Comparison of ENCODE assay signal across 27 cellular contexts in genomic region chr2:154394600-154394999, GRCh38.
DNase-seq lines count a peak whose midpoint lies in the region; ATAC-seq, FAIRE-seq and TF ChIP-seq lines count a peak whose summit lies in the region.
"Had no signal": no experiment of that assay in that cellular context is flagged by ENCODE, and none has a peak within 500 bp of the region (broad histone marks: within the 10 kb centered on the region; RNA-seq: fewer than 3 reads in every experiment).

No MANE protein-coding gene starts in this region.

- peak; percentile 67 for ATAC-seq in HepG2
- ATAC-seq: A549; CD8-positive, alpha-beta T cell had no signal

- TF ChIP-seq EP300 in HepG2 (IDR thresholded peaks at IDR 0.05; ENCODE audit: low read depth in 2 of 2, low read length in 2 of 2) (peak in 1 of 2 experiments; percentile 61; a peak in 1 of 4 replicates), HepG2 (CRISPR knock-in tag; IDR thresholded peaks at IDR 0.05; ENCODE audit: borderline replicate concordance) (no peak)

- no peak for TF ChIP-seq POLR2A in HepG2 (IDR thresholded peaks at IDR 0.05; ENCODE audit: insufficient read depth in 1 of 2, low read depth in 2 of 2, low read length in 2 of 2)

- DNase-seq in HepG2 (ENCODE audit: low spot score) (peak; percentile 9), NCI-H1092 (lab: John Stamatoyannopoulos, UW) (no peak)
- DNase-seq: 8988T; ACHN; AML-193; BE2C; C1 segment of cervical spinal cord; Caco-2; Calu3; CD4-positive, alpha-beta memory T cell; CD4-positive, alpha-beta T cell; CD4-positive, CD25-positive, alpha-beta regulatory T cell; CD8-positive, alpha-beta memory T cell; CD8-positive, alpha-beta T cell; COR-L47; DMS 273 treated with DMSO at 0.1 percent for 48 hours; DMS153; DMS53; DMS79; DMS79 treated with DMSO at 0.1 percent for 48 hours; DND-41; EL had no signal

- no peak overlapping the region for H3K9ac ChIP-seq in HepG2 (ENCODE audit: insufficient read depth, low read depth, low read length)
- H3K9ac ChIP-seq: BLaER1; BLaER1 treated with 17β-estradiol and CSF1 and Interleukin-3, amounts not matched to agents 10 nM and 100 nM had no signal

- TF ChIP-seq CTCF in HepG2 (CRISPR knock-in tag; IDR thresholded peaks at IDR 0.05), result no peak

- no peak overlapping the region for H3K27ac ChIP-seq in HepG2 (ENCODE audit: extremely low read length, insufficient read depth, low read length)
- H3K27ac ChIP-seq: 22Rv1; A549; BLaER1; BLaER1 treated with 17β-estradiol and CSF1 and Interleukin-3, amounts not matched to agents 10 nM and 100 nM; C4-2B had no signal

- TF ChIP-seq RAD21 in HepG2 (CRISPR knock-in tag; IDR thresholded peaks at IDR 0.05), result no peak

- 0 out of 2 replicates have a peak overlapping the region, but pooled peaks have one; percentile 10 for H3K4me2 ChIP-seq in HepG2 (ENCODE audit: low read depth, low read length)
- H3K4me2 ChIP-seq: A549; BLaER1; BLaER1 treated with 17β-estradiol and CSF1 and Interleukin-3, amounts not matched to agents 10 nM and 100 nM had no signal

- no peaks in the 10 kb centered on the region for H3K79me2 ChIP-seq in HepG2 (ENCODE audit: insufficient read depth, low read length)

- FAIRE-seq in HepG2 (lab: Jason Lieb, UNC), result no peak
- FAIRE-seq: A549 had no signal

- POLR2A ChIA-PET in HepG2 (lab: Yijun Ruan, JAX), result no interaction called here

- in situ Hi-C loops in HepG2 (cut with HindIII; ENCODE audit: extremely low pct_ligation_motif_present, low pct_unique_long_range_greater_than_20kb), result loop anchor here (25.0 kb wide), 1 partner anchor 1232 kb away; no protein-coding TSS in a partner anchor

- BruUV-seq in HepG2 (replicated peaks; lab: Mats Ljungman, UMichigan), result no TSS peak

- no peaks in the 10 kb centered on the region for H3K36me3 ChIP-seq in HepG2 (replicated peaks in 1 of 2; ENCODE audit: control insufficient read depth in 1 of 2, insufficient read depth in 2 of 2, low read length in 2 of 2)
- H3K36me3 ChIP-seq: BE2C; BLaER1; BLaER1 treated with 17β-estradiol and CSF1 and Interleukin-3, amounts not matched to agents 10 nM and 100 nM had no signal

- no peaks in the 10 kb centered on the region for H3K27me3 ChIP-seq in HepG2 (ENCODE audit: control insufficient read depth in 1 of 2, insufficient read depth in 2 of 2, low read length in 2 of 2)
- H3K27me3 ChIP-seq: BE2C; BLaER1; BLaER1 treated with 17β-estradiol and CSF1 and Interleukin-3, amounts not matched to agents 10 nM and 100 nM had no signal

- H3K4me3 ChIP-seq in HepG2 (replicated peaks in 1 of 3; ENCODE audit: insufficient read depth in 1 of 3, low read depth in 2 of 3, low read length in 3 of 3), result no peak overlapping the region
- H3K4me3 ChIP-seq: A549; BLaER1; BLaER1 treated with 17β-estradiol and CSF1 and Interleukin-3, amounts not matched to agents 10 nM and 100 nM had no signal

- 2% methylated on average over 3 of the region's 3 CpGs for WGBS in HepG2 (ENCODE audit: low lambda C conversion rate)

- H2AFZ ChIP-seq in HepG2 (ENCODE audit: low read length), result no peak overlapping the region

- H4K20me1 ChIP-seq in HepG2 (ENCODE audit: insufficient read depth, low read length), result no peaks in the 10 kb centered on the region
- H4K20me1 ChIP-seq: BLaER1; BLaER1 treated with 17β-estradiol and CSF1 and Interleukin-3, amounts not matched to agents 10 nM and 100 nM had no signal

- no peaks in the 10 kb centered on the region for H3K9me3 ChIP-seq in HepG2 (ENCODE audit: low read length)
- H3K9me3 ChIP-seq: A549, BE2C, Caco-2 had no signal

- peaks cover 11% of the 10 kb centered on the region for H3K4me1 ChIP-seq in HepG2 (ENCODE audit: insufficient read depth, low read length)
- H3K4me1 ChIP-seq: A549, BE2C, BLaER1, Caco-2 had no signal

- intact Hi-C loops in HepG2 (cut with micrococcal nuclease; ENCODE audit: unreplicated experiment), result no loop called here

- CTCF ChIA-PET in HepG2 (lab: Yijun Ruan, JAX; ENCODE audit: low intra/inter-chr PET ratio, low total read pairs), result no interaction called here

TF ChIP-seq in HepG2, 621 proteins besides CTCF, POLR2A, EP300 and RAD21 (continues in another document):
- TF ChIP-seq ZNF660 (CRISPR knock-in tag; IDR thresholded peaks at IDR 0.05; ENCODE audit: borderline replicate concordance, low read depth), result no peak
- no peak for TF ChIP-seq ZNF775 (CRISPR knock-in tag; IDR thresholded peaks at IDR 0.05; ENCODE audit: borderline replicate concordance)
- TF ChIP-seq ZNF639 (CRISPR knock-in tag; conservative IDR thresholded peaks at IDR 0.05), result no peak
- TF ChIP-seq BORCS8-MEF2B (CRISPR knock-in tag; IDR thresholded peaks at IDR 0.05), result no peak
- no peak for TF ChIP-seq ZNF30 (CRISPR knock-in tag; IDR thresholded peaks at IDR 0.05)
- no peak for TF ChIP-seq PCBP2 (optimal IDR thresholded peaks at IDR 0.05; ENCODE audit: low read depth, low read length, poor library complexity, severe bottlenecking)
- TF ChIP-seq ZNF552 (CRISPR knock-in tag; IDR thresholded peaks at IDR 0.05; ENCODE audit: borderline replicate concordance), result no peak
- no peak for TF ChIP-seq TOPORS (CRISPR knock-in tag; IDR thresholded peaks at IDR 0.05)
- no peak for TF ChIP-seq DNMT1 (CRISPR knock-in tag; IDR thresholded peaks at IDR 0.05)
- TF ChIP-seq ZGPAT (CRISPR knock-in tag; IDR thresholded peaks at IDR 0.05), result 0 out of 2 replicates have a peak, but pooled peaks have one; percentile 36
- TF ChIP-seq ZNF503 (CRISPR knock-in tag; IDR thresholded peaks at IDR 0.05), result 0 out of 2 replicates have a peak, but pooled peaks have one; percentile 45
- TF ChIP-seq RARA (CRISPR knock-in tag; IDR thresholded peaks at IDR 0.05), result peak; percentile 74
- TF ChIP-seq ZSCAN5A (CRISPR knock-in tag; IDR thresholded peaks at IDR 0.05; ENCODE audit: borderline replicate concordance), result no peak
- no peak for TF ChIP-seq SIX4 (CRISPR knock-in tag; IDR thresholded peaks at IDR 0.05)
- TF ChIP-seq NFE2 (CRISPR knock-in tag; IDR thresholded peaks at IDR 0.05), result no peak
- no peak for TF ChIP-seq CCAR2 (optimal IDR thresholded peaks at IDR 0.05; ENCODE audit: low read depth, low read length)
- no peak for TF ChIP-seq NFATC3 (CRISPR knock-in tag; IDR thresholded peaks at IDR 0.05)
- no peak for TF ChIP-seq PAF1 (CRISPR knock-in tag; IDR thresholded peaks at IDR 0.05)
- peak; percentile 75 for TF ChIP-seq FOXA3 (CRISPR knock-in tag; IDR thresholded peaks at IDR 0.05)
